In genomic region chr11:47437746-47438418, GRCh38 we compare ENCODE assay signal across 1 cellular context.
A peak's percentile ranks its signal among the peaks of the same experiment; 100 is the strongest.
TF ChIP-seq lines count a peak whose summit lies in the region.

No MANE protein-coding gene starts in this region.

TF ChIP-seq in HepG2, 621 proteins besides CTCF, POLR2A, EP300 and RAD21 (continued from another document and continues in another):
- TF ChIP-seq ZNF615 (CRISPR knock-in tag; IDR thresholded peaks at IDR 0.05; ENCODE audit: borderline replicate concordance) (no peak), ZNF790 (CRISPR knock-in tag; IDR thresholded peaks at IDR 0.05; ENCODE audit: borderline replicate concordance) (peak; percentile 74; the same call in 1 of the 2 replicates), ZC3H13 (CRISPR knock-in tag; IDR thresholded peaks at IDR 0.05) (no peak), NCOA5 (CRISPR knock-in tag; IDR thresholded peaks at IDR 0.05) (no peak), MXD1 (CRISPR knock-in tag; IDR thresholded peaks at IDR 0.05) (no peak), MTERF4 (CRISPR knock-in tag; IDR thresholded peaks at IDR 0.05) (no peak; the same call in 1 of the 2 replicates), ZNF609 (CRISPR knock-in tag; IDR thresholded peaks at IDR 0.05; ENCODE audit: borderline replicate concordance) (peak; percentile 4; the same call in 1 of the 2 replicates), SYNCRIP (IDR thresholded peaks at IDR 0.05; ENCODE audit: insufficient read depth, low read depth, low read length) (no peak), SNRNP70 (IDR thresholded peaks at IDR 0.05; ENCODE audit: low read depth, low read length) (no peak), ZNF737 (CRISPR knock-in tag; IDR thresholded peaks at IDR 0.05; ENCODE audit: borderline replicate concordance) (no peak), ZFP91 (CRISPR knock-in tag; IDR thresholded peaks at IDR 0.05; ENCODE audit: borderline replicate concordance) (peak; percentile 84; the same call in 1 of the 2 replicates), HNRNPUL1 (IDR thresholded peaks at IDR 0.05; ENCODE audit: low read depth, low read length) (no peak), U2AF1 (optimal IDR thresholded peaks at IDR 0.05; ENCODE audit: low read depth, low read length) (no peak), ATRX (CRISPR knock-in tag; IDR thresholded peaks at IDR 0.05; ENCODE audit: borderline replicate concordance) (no peak), ZNF350 (CRISPR knock-in tag; IDR thresholded peaks at IDR 0.05; ENCODE audit: borderline replicate concordance, low read depth) (no peak), SNAPC5 (CRISPR knock-in tag; IDR thresholded peaks at IDR 0.05; ENCODE audit: borderline replicate concordance) (no peak), ATF2 (CRISPR knock-in tag; IDR thresholded peaks at IDR 0.05) (no peak; the same call in 1 of the 2 replicates), NCOA2 (CRISPR knock-in tag; IDR thresholded peaks at IDR 0.05) (peak; percentile 56; the same call in 1 of the 2 replicates), SMARCC2 (IDR thresholded peaks at IDR 0.05) (no peak), TSC22D2 (CRISPR knock-in tag; IDR thresholded peaks at IDR 0.05; ENCODE audit: borderline replicate concordance) (peak; percentile 19; the same call in 1 of the 2 replicates), ZFP90 (CRISPR knock-in tag; IDR thresholded peaks at IDR 0.05; ENCODE audit: borderline replicate concordance) (no peak), ZNF367 (CRISPR knock-in tag; IDR thresholded peaks at IDR 0.05; ENCODE audit: borderline replicate concordance) (no peak), ZNF878 (CRISPR knock-in tag; IDR thresholded peaks at IDR 0.05) (no peak), FOXM1 (CRISPR knock-in tag; IDR thresholded peaks at IDR 0.05) (no peak), ZNF674 (CRISPR knock-in tag; IDR thresholded peaks at IDR 0.05; ENCODE audit: low read depth) (no peak), ZMYM2 (CRISPR knock-in tag; IDR thresholded peaks at IDR 0.05) (no peak), DDIT3 (CRISPR knock-in tag; IDR thresholded peaks at IDR 0.05) (no peak), PHF21A (CRISPR knock-in tag; IDR thresholded peaks at IDR 0.05) (no peak; the same call in 1 of the 2 replicates), SUZ12 (IDR thresholded peaks at IDR 0.05; ENCODE audit: low read depth, low read length) (no peak), SETDB1 (CRISPR knock-in tag; IDR thresholded peaks at IDR 0.05; ENCODE audit: borderline replicate concordance) (no peak), ZBTB39 (CRISPR knock-in tag; IDR thresholded peaks at IDR 0.05) (no peak), ZBTB1 (CRISPR knock-in tag; IDR thresholded peaks at IDR 0.05; ENCODE audit: borderline replicate concordance) (no peak; the same call in 1 of the 2 replicates), GATAD1 (CRISPR knock-in tag; IDR thresholded peaks at IDR 0.05) (no peak), MZF1 (CRISPR knock-in tag; IDR thresholded peaks at IDR 0.05; ENCODE audit: borderline replicate concordance) (no peak; the same call in 1 of the 2 replicates), ZNF740 (CRISPR knock-in tag; IDR thresholded peaks at IDR 0.05) (no peak), ZNF143 (CRISPR knock-in tag; IDR thresholded peaks at IDR 0.05) (no peak), MNT (IDR thresholded peaks at IDR 0.05) (no peak), NFAT5 (CRISPR knock-in tag; IDR thresholded peaks at IDR 0.05) (no peak)
